Comparison of ENCODE assay signal across 10 cellular contexts in genomic region chr12:92717202-92717601, GRCh38. TPM values are rescaled to one million over a fixed set of nuclear protein-coding genes. Genes with fewer than 3 reads are reported as not detected.
A peak's percentile ranks its signal among the peaks of the same experiment; 100 is the strongest.
DNase-seq lines count a peak whose midpoint lies in the region; ATAC-seq and TF ChIP-seq lines count a peak whose summit lies in the region.
"Had no signal": no experiment of that assay in that cellular context is flagged by ENCODE, and none has a peak within 500 bp of the region (broad histone marks: within the 10 kb centered on the region; RNA-seq: fewer than 3 reads in every experiment).

No MANE protein-coding gene starts in this region.

- peak; percentile 33 for DNase-seq in NCI-H69 (lab: John Stamatoyannopoulos, UW)
- peak; percentile 76 for DNase-seq in endodermal cell
- peak; percentile 15 for DNase-seq in pulmonary artery endothelial cell (ENCODE audit: low read depth, low spot score)
- DNase-seq in activated CD4-positive, CD25-positive, alpha-beta regulatory T cell (lab: John Stamatoyannopoulos, UW): no peak
- DNase-seq in left colon: no peak

- TF ChIP-seq CTCF in GM12873 (IDR thresholded peaks at IDR 0.05; ENCODE audit: insufficient read depth, low read depth, low read length, missing control alignments): peak; percentile 44
- peak; percentile 82 for TF ChIP-seq CTCF in endodermal cell (conservative IDR thresholded peaks at IDR 0.05)

- intact Hi-C loops in left colon (cut with DNase I, micrococcal nuclease): no loop called here

- H3K36me3 ChIP-seq in endodermal cell (ENCODE audit: control insufficient read depth, insufficient read depth, low read length): no peaks in the 10 kb centered on the region

- no peak overlapping the region for H3K27ac ChIP-seq in endodermal cell (ENCODE audit: low read depth, low read length)

- no peaks in the 10 kb centered on the region for H3K36me3 Mint-ChIP-seq in endodermal cell (ENCODE audit: low read depth)
- H3K36me3 Mint-ChIP-seq: stimulated activated effector memory CD8-positive, alpha-beta T cell treated with anti-CD3 and anti-CD28 coated beads, Interleukin-12 subunit alpha, Interleukin-12 subunit beta, amount 100 ng/mL, for 72 hours had no signal

- no peaks in the 10 kb centered on the region for H3K27me3 ChIP-seq in endodermal cell (ENCODE audit: control insufficient read depth, insufficient read depth, low read length, poor library complexity, severe bottlenecking)

- no peak overlapping the region for H3K27ac Mint-ChIP-seq in endodermal cell
- H3K27ac Mint-ChIP-seq: stimulated activated effector memory CD8-positive, alpha-beta T cell treated with anti-CD3 and anti-CD28 coated beads, Interleukin-12 subunit alpha, Interleukin-12 subunit beta, amount 100 ng/mL, for 72 hours had no signal

- peaks cover 8% of the 10 kb centered on the region for H3K4me1 Mint-ChIP-seq in endodermal cell
- H3K4me1 Mint-ChIP-seq: stimulated activated effector memory CD8-positive, alpha-beta T cell treated with anti-CD3 and anti-CD28 coated beads, Interleukin-12 subunit alpha, Interleukin-12 subunit beta, amount 100 ng/mL, for 72 hours had no signal

- WGBS in endodermal cell (ENCODE audit: insufficient coverage in 1 of 2, insufficient read length in 1 of 2), 2 experiments: 80 to 90% methylated on average over 2 of the region's 2 CpGs

- H3K9me3 ChIP-seq in endodermal cell (ENCODE audit: control insufficient read depth, low read length): no peaks in the 10 kb centered on the region

- ATAC-seq in HG03432 (IDR thresholded peaks at IDR 0.05; ENCODE audit: unreplicated experiment) (no peak), left colon (no peak)
- ATAC-seq: stimulated activated effector memory CD8-positive, alpha-beta T cell treated with anti-CD3 and anti-CD28 coated beads, Interleukin-12 subunit alpha, Interleukin-12 subunit beta, amount 100 ng/mL, for 72 hours had no signal

- H3K4me1 ChIP-seq in endodermal cell (ENCODE audit: control insufficient read depth, insufficient read depth, low read length): no peaks in the 10 kb centered on the region

- H3K27me3 Mint-ChIP-seq in endodermal cell (ENCODE audit: insufficient read depth): no peaks in the 10 kb centered on the region

- H3K4me3 Mint-ChIP-seq in endodermal cell: no peak overlapping the region
- H3K4me3 Mint-ChIP-seq: stimulated activated effector memory CD8-positive, alpha-beta T cell treated with anti-CD3 and anti-CD28 coated beads, Interleukin-12 subunit alpha, Interleukin-12 subunit beta, amount 100 ng/mL, for 72 hours had no signal

- H3K9me3 Mint-ChIP-seq in endodermal cell: peaks cover 14% of the 10 kb centered on the region
- H3K9me3 Mint-ChIP-seq: stimulated activated effector memory CD8-positive, alpha-beta T cell treated with anti-CD3 and anti-CD28 coated beads, Interleukin-12 subunit alpha, Interleukin-12 subunit beta, amount 100 ng/mL, for 72 hours had no signal

- no peak overlapping the region for H3K4me3 ChIP-seq in endodermal cell (ENCODE audit: low read length)

- H3K9ac ChIP-seq in endodermal cell (ENCODE audit: extremely low read depth, low read length, poor library complexity, severe bottlenecking): no peak overlapping the region

RNA-seq across cellular contexts. Expression of gene PLEKHG7, which starts 14.4 kb away (rescaled TPM):
- total RNA-seq in endodermal cell: not detected
- polyA plus RNA-seq in endodermal cell (2013, experiment 1 of 2): not detected
- not detected for polyA plus RNA-seq in endodermal cell (2013, experiment 2 of 2)
- 0.07 TPM in 1 of 2 replicates, not detected in the other for total RNA-seq in pulmonary artery endothelial cell
- total RNA-seq in left colon: under 1 TPM; 0.84 to 0.89 TPM
- total RNA-seq: cerebellum had no signal
- polyA plus RNA-seq: neural cell had no signal

Comparison
In these comparisons a context has a peak if more than half of its experiments do, and no peak if none do; other contexts are left out.
1. DNase-seq: peak in NCI-H69 (single experiment), endodermal cell (single experiment) and pulmonary artery endothelial cell (single experiment); none in activated CD4-positive, CD25-positive, alpha-beta regulatory T cell (0 of 4) and left colon (0 of 2).